Comparison of ENCODE assay signal across 8 cellular contexts in the genomic region with DNA sequence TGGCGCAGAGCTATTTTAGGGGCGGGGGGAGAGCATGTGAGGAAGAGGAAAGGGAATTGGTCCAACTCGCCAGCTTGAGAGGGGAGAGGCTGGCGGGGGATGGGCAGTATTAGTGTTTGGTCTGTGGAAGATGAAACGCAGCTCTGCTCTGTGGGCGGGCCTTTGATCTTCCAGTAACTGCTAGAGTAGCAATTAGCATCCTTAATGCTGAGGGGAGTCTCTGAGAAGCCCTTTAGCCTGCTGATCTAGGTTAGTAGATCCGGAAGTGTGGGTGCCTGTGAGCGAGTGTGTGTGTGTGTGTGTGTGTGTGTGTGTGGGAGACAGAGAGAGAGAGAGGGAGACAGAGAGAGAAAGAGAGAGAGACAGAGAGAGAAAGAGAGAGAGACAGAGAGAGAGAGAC.
DNase-seq lines count a peak whose midpoint lies in the region; ATAC-seq and TF ChIP-seq lines count a peak whose summit lies in the region.

No MANE protein-coding gene starts in this region.

- H4K20me1 ChIP-seq in HCT116 (ENCODE audit: insufficient read depth): no peaks in the 10 kb centered on the region

- no peak for DNase-seq in HCT116 (ENCODE audit: low read depth, low spot score)
- DNase-seq in Peyer's patch: peak in 2 of 3 donors; percentile 71 to 84
- peak; percentile 73 for DNase-seq in activated naive CD4-positive, alpha-beta T cell treated with anti-CD3 and anti-CD28 coated beads, Interleukin-2, amount 50 U/mL, for 16 hours
- peak; percentile 87 for DNase-seq in stimulated activated CD4-positive, alpha-beta T cell treated with anti-CD3 and anti-CD28 coated beads, Interleukin-2, amount 100 ng/mL, for 4 hours (ENCODE audit: low read depth)
- DNase-seq in NCI-H1930 (lab: John Stamatoyannopoulos, UW): no peak

- intact Hi-C loops in HCT116 (cut with micrococcal nuclease): no loop called here

- no peak for ATAC-seq in HCT116
- no peak for ATAC-seq in GM18909 (IDR thresholded peaks at IDR 0.05; ENCODE audit: poor library complexity, unreplicated experiment)
- no peak for ATAC-seq in GM21737 (IDR thresholded peaks at IDR 0.05; ENCODE audit: unreplicated experiment)

- no TSS peak for BruUV-seq in HCT116 (replicated peaks; lab: Mats Ljungman, UMichigan)

- H3K9ac ChIP-seq in HCT116 (ENCODE audit: low read length) (no peak overlapping the region), iPS-20b (ENCODE audit: low read depth, low read length) (no peak overlapping the region)

- no peaks in the 10 kb centered on the region for H3K79me2 ChIP-seq in HCT116 (ENCODE audit: insufficient read depth, low read length)

- RAD21 ChIA-PET in HCT116 (lab: Charles Lee; ENCODE audit: low non-redundant PET in 1 of 2, low total read pairs in 2 of 2, uncharacterized antibody in 2 of 2, unreplicated experiment in 2 of 2): no interaction called here

- no peak for TF ChIP-seq RAD21 in HCT116 (IDR thresholded peaks at IDR 0.05; ENCODE audit: low read depth)

- no peak overlapping the region for H3K4me2 ChIP-seq in HCT116 (ENCODE audit: low read length)

- H3K27ac ChIP-seq in HCT116 (ENCODE audit: low read depth, low read length) (no peak overlapping the region), Peyer's patch (peak overlapping the region in 1 of 4 donors; percentile 52), iPS-20b (ENCODE audit: low read length) (no peak overlapping the region)

- POLR2A ChIA-PET in HCT116 (lab: Charles Lee): no interaction called here

- no peak for TF ChIP-seq POLR2A in HCT116 (IDR thresholded peaks at IDR 0.05; ENCODE audit: borderline replicate concordance, extremely low read depth, insufficient read depth, insufficient read length)
- TF ChIP-seq POLR2A in Peyer's patch (IDR thresholded peaks at IDR 0.05): no peak

- H3K27me3 ChIP-seq in HCT116 (ENCODE audit: insufficient read depth, low read length) (no peaks in the 10 kb centered on the region), Peyer's patch (no peaks in the 10 kb centered on the region), iPS-20b (ENCODE audit: insufficient read depth, low read length) (peaks cover 15% of the 10 kb centered on the region; the same call in 1 of the 2 replicates)

- peaks cover 8 to 41% of the 10 kb centered on the region in 2 experiments; a peak in 3 of 4 replicates for H3K4me1 ChIP-seq in HCT116 (ENCODE audit: control insufficient read depth in 1 of 2, insufficient read depth in 2 of 2, low read length in 2 of 2)
- H3K4me1 ChIP-seq in Peyer's patch: peaks cover 0 to 5% (median 2%) of the 10 kb centered on the region in 4 donors
- peaks cover 14% of the 10 kb centered on the region; the same call in 1 of the 2 replicates for H3K4me1 ChIP-seq in iPS-20b (ENCODE audit: insufficient read depth, low read length)

- H3K9me3 ChIP-seq in HCT116 (ENCODE audit: control insufficient read depth in 1 of 2, insufficient read depth in 1 of 2, low read depth in 1 of 2, low read length in 2 of 2) (no peaks in the 10 kb centered on the region), Peyer's patch (no peaks in the 10 kb centered on the region), iPS-20b (ENCODE audit: insufficient read depth, low read depth, low read length) (no peaks in the 10 kb centered on the region)

- H3K9me2 ChIP-seq in HCT116 (ENCODE audit: insufficient read depth): no peaks in the 10 kb centered on the region

- H2AFZ ChIP-seq in HCT116 (ENCODE audit: low read depth, low read length, poor library complexity, severe bottlenecking): peak overlapping the region; percentile 64

- TF ChIP-seq CTCF in HCT116 (IDR thresholded peaks at IDR 0.05 in 2 of 3, conservative IDR thresholded peaks at IDR 0.05 in 1 of 3; ENCODE audit: borderline replicate concordance in 1 of 3, insufficient read depth in 1 of 3, low read depth in 2 of 3, low read length in 2 of 3) (no peak), Peyer's patch (IDR thresholded peaks at IDR 0.05) (peak in 3 of 6 experiments; percentile 22 to 34 (median 30))

- CTCF ChIA-PET in HCT116 (lab: Charles Lee): no interaction called here

- no peak overlapping the region for H3K4me3 ChIP-seq in HCT116 (replicated peaks in 1 of 2; ENCODE audit: low read depth in 1 of 2, low read length in 2 of 2)
- peak overlapping the region in 3 of 4 donors; percentile 7 to 27 (median 23) for H3K4me3 ChIP-seq in Peyer's patch
- peak overlapping the region; percentile 49; the same call in 1 of the 2 replicates for H3K4me3 ChIP-seq in iPS-20b (ENCODE audit: low read length)

- H3K36me3 ChIP-seq in HCT116 (ENCODE audit: control insufficient read depth in 1 of 2, insufficient read depth in 2 of 2, low read length in 2 of 2) (no peaks in the 10 kb centered on the region), Peyer's patch (no peaks in the 10 kb centered on the region), iPS-20b (ENCODE audit: insufficient read depth, low read depth, low read length) (no peaks in the 10 kb centered on the region)

TF ChIP-seq in HCT116, 20 proteins besides CTCF, POLR2A, EP300 and RAD21:
- TF ChIP-seq POLR2AphosphoS5 (IDR thresholded peaks at IDR 0.05; ENCODE audit: low read depth, low read length): no peak
- no peak for TF ChIP-seq EZH2 (IDR thresholded peaks at IDR 0.05)
- TF ChIP-seq TCF7L2 (IDR thresholded peaks at IDR 0.05; ENCODE audit: borderline replicate concordance, extremely low read depth, insufficient read depth, insufficient read length): peak; percentile 81

Comparison
In these comparisons a context has a peak if more than half of its experiments do, and no peak if none do; other contexts are left out.
1. DNase-seq: peak in Peyer's patch (2 of 3), activated naive CD4-positive, alpha-beta T cell treated with anti-CD3 and anti-CD28 coated beads, Interleukin-2, amount 50 U/mL, for 16 hours (single experiment) and stimulated activated CD4-positive, alpha-beta T cell treated with anti-CD3 and anti-CD28 coated beads, Interleukin-2, amount 100 ng/mL, for 4 hours (single experiment); none in HCT116 (single experiment) and NCI-H1930 (0 of 2).
2. H3K4me3 ChIP-seq: peak in Peyer's patch (3 of 4) and iPS-20b (single experiment); none in HCT116 (0 of 2).